In genomic region chr3:195312714-195313113, GRCh38 we compare ENCODE assay signal across 23 cellular contexts.
"Had no signal": no experiment of that assay in that cellular context is flagged by ENCODE, and none has a peak within 500 bp of the region (broad histone marks: within the 10 kb centered on the region; RNA-seq: fewer than 3 reads in every experiment).

No MANE protein-coding gene starts in this region.

- H3K36me3 ChIP-seq: colonic mucosa, prostate gland had no signal

- DNase-seq: colonic mucosa; dorsolateral prefrontal cortex; effector CD8-positive, alpha-beta T cell; foreskin fibroblast; head of caudate nucleus; kidney; left cardiac atrium; left ventricle myocardium inferior; lower lobe of right lung; mesendoderm; naive B cell; occipital lobe; retina; spleen; stimulated activated CD4-positive, alpha-beta T cell treated with anti-CD3 and anti-CD28 coated beads, Interleukin-15, amount 100 ng/mL, for 24 hours; stimulated activated CD4-positive, alpha-beta T cell treated with anti-CD3 and anti-CD28 coated beads, Interleukin-1b, Interleukin-23, amount 100 ng/mL, for 48 hours; stimulated activated CD4-positive, alpha-beta T cell treated with anti-CD3 and anti-CD28 coated beads, Interleukin-4, amount 100 ng/mL, for 24 hours; upper lobe of right lung had no signal

- H3K4me2 ChIP-seq: hepatocyte had no signal

- H3K27ac ChIP-seq: colonic mucosa, dorsolateral prefrontal cortex, hepatocyte, left ventricle myocardium inferior, lower lobe of right lung, parathyroid adenoma, prostate gland, spleen, tibial nerve, upper lobe of right lung, vagina had no signal

- H3K4me3 ChIP-seq: colonic mucosa, dorsolateral prefrontal cortex, hepatocyte, left ventricle myocardium inferior, lower lobe of right lung, prostate gland, spleen, tibial nerve, upper lobe of right lung, vagina had no signal

- H3K27me3 ChIP-seq: colonic mucosa, dorsolateral prefrontal cortex, hepatocyte, spleen, tibial nerve, upper lobe of right lung, vagina had no signal

- H3K9me3 ChIP-seq: colonic mucosa, left ventricle myocardium inferior, lower lobe of right lung, prostate gland, spleen, tibial nerve, upper lobe of right lung, vagina had no signal

- H3K9ac ChIP-seq: parathyroid adenoma had no signal

- H2AFZ ChIP-seq: hepatocyte, parathyroid adenoma had no signal

- H3K4me1 ChIP-seq: colonic mucosa, left ventricle myocardium inferior, lower lobe of right lung, parathyroid adenoma, prostate gland, tibial nerve, upper lobe of right lung, vagina had no signal
